ENCODE assay signal across 18 cellular contexts in genomic region chr12:94779520-94779919, GRCh38.
DNase-seq lines count a peak whose midpoint lies in the region.
"Had no signal": no experiment of that assay in that cellular context is flagged by ENCODE, and none has a peak within 500 bp of the region (broad histone marks: within the 10 kb centered on the region; RNA-seq: fewer than 3 reads in every experiment).

No MANE protein-coding gene starts in this region.

- peaks cover 19% of the 10 kb centered on the region for H3K27me3 Mint-ChIP-seq in activated CD4-positive, alpha-beta memory T cell treated with anti-CD3 and anti-CD28 coated beads for 36 hours
- H3K27me3 Mint-ChIP-seq: naive B cell had no signal

- H3K27ac Mint-ChIP-seq in activated CD4-positive, alpha-beta memory T cell treated with anti-CD3 and anti-CD28 coated beads for 36 hours, result no peak overlapping the region
- H3K27ac Mint-ChIP-seq: brain; CD14-positive monocyte; stimulated activated effector memory CD8-positive, alpha-beta T cell treated with anti-CD3 and anti-CD28 coated beads, Interleukin-12 subunit alpha, Interleukin-12 subunit beta, amount 100 ng/mL, for 72 hours; type B pancreatic cell had no signal

- CTCF ChIA-PET in activated CD4-positive, alpha-beta memory T cell treated with anti-CD3 and anti-CD28 coated beads for 36 hours (lab: Charles Lee), result no interaction called here

- H3K36me3 Mint-ChIP-seq in activated CD4-positive, alpha-beta memory T cell treated with anti-CD3 and anti-CD28 coated beads for 36 hours, result no peaks in the 10 kb centered on the region
- H3K36me3 Mint-ChIP-seq: brain; CD14-positive monocyte; stimulated activated effector memory CD8-positive, alpha-beta T cell treated with anti-CD3 and anti-CD28 coated beads, Interleukin-12 subunit alpha, Interleukin-12 subunit beta, amount 100 ng/mL, for 72 hours; type B pancreatic cell had no signal

- H3K4me3 Mint-ChIP-seq in activated CD4-positive, alpha-beta memory T cell treated with anti-CD3 and anti-CD28 coated beads for 36 hours, result no peak overlapping the region
- H3K4me3 Mint-ChIP-seq: brain; CD14-positive monocyte; stimulated activated effector memory CD8-positive, alpha-beta T cell treated with anti-CD3 and anti-CD28 coated beads, Interleukin-12 subunit alpha, Interleukin-12 subunit beta, amount 100 ng/mL, for 72 hours; type B pancreatic cell had no signal

- intact Hi-C loops in activated CD4-positive, alpha-beta memory T cell treated with anti-CD3 and anti-CD28 coated beads for 36 hours (cut with micrococcal nuclease), result no loop called here

- POLR2A ChIA-PET in activated CD4-positive, alpha-beta memory T cell treated with anti-CD3 and anti-CD28 coated beads for 36 hours (lab: Charles Lee), result no interaction called here

- DNase-seq in ELR (ENCODE audit: low read depth), result peak; percentile 47
- peak; percentile 95 for DNase-seq in RPMI7951 (ENCODE audit: low read depth)
- DNase-seq in fibroblast of peridontal ligament (ENCODE audit: extremely low read depth), result peak; percentile 55
- DNase-seq in renal cortical epithelial cell (ENCODE audit: low read depth), result peak; percentile 88
- DNase-seq in middle frontal gyrus (ENCODE audit: extremely low spot score, low spot score), result no peak
- DNase-seq in NCI-H446 (lab: John Stamatoyannopoulos, UW), result no peak
- DNase-seq in activated CD4-positive, alpha-beta memory T cell treated with anti-CD3 and anti-CD28 coated beads for 36 hours, result no peak
- DNase-seq in SK-N-DZ (ENCODE audit: low spot score), result no peak
- DNase-seq: activated CD8-positive, alpha-beta memory T cell treated with anti-CD3 and anti-CD28 coated beads for 24 hours; activated effector memory CD4-positive, alpha-beta T cell treated with Interleukin-2 at 50 U/mL for 16 hours; effector memory CD4-positive, alpha-beta T cell; GM23248; naive B cell; stimulated activated CD4-positive, alpha-beta T cell treated with anti-CD3 and anti-CD28 coated beads, Interleukin-4, amount 100 ng/mL, for 24 hours had no signal

- no peaks in the 10 kb centered on the region for H3K4me1 Mint-ChIP-seq in activated CD4-positive, alpha-beta memory T cell treated with anti-CD3 and anti-CD28 coated beads for 36 hours (ENCODE audit: low read depth)
- H3K4me1 Mint-ChIP-seq: stimulated activated effector memory CD8-positive, alpha-beta T cell treated with anti-CD3 and anti-CD28 coated beads, Interleukin-12 subunit alpha, Interleukin-12 subunit beta, amount 100 ng/mL, for 72 hours had no signal

- H3K9me3 Mint-ChIP-seq in activated CD4-positive, alpha-beta memory T cell treated with anti-CD3 and anti-CD28 coated beads for 36 hours, result peaks cover 4% of the 10 kb centered on the region
- H3K9me3 Mint-ChIP-seq: stimulated activated effector memory CD8-positive, alpha-beta T cell treated with anti-CD3 and anti-CD28 coated beads, Interleukin-12 subunit alpha, Interleukin-12 subunit beta, amount 100 ng/mL, for 72 hours; type B pancreatic cell had no signal

Comparison
In these comparisons a context has a peak if more than half of its experiments do, and no peak if none do; other contexts are left out.
1. DNase-seq: peak in ELR (single experiment), RPMI7951 (single experiment), fibroblast of peridontal ligament (single experiment) and renal cortical epithelial cell (single experiment); none in middle frontal gyrus (single experiment), NCI-H446 (0 of 2), activated CD4-positive, alpha-beta memory T cell treated with anti-CD3 and anti-CD28 coated beads for 36 hours (single experiment) and SK-N-DZ (single experiment).